In genomic region chr6:170480045-170480714, GRCh38 we compare ENCODE assay signal across 10 cellular contexts.
DNase-seq lines count a peak whose midpoint lies in the region; ATAC-seq, FAIRE-seq and TF ChIP-seq lines count a peak whose summit lies in the region.
"Had no signal": no experiment of that assay in that cellular context is flagged by ENCODE, and none has a peak within 500 bp of the region (broad histone marks: within the 10 kb centered on the region; RNA-seq: fewer than 3 reads in every experiment).

No MANE protein-coding gene starts in this region.

- peak; percentile 40; the same call in 1 of the 2 replicates for TF ChIP-seq RAD21 in Ishikawa (IDR thresholded peaks at IDR 0.05; ENCODE audit: low read depth)
- no peak for TF ChIP-seq RAD21 in HepG2 (CRISPR knock-in tag; IDR thresholded peaks at IDR 0.05)

- no peaks in the 10 kb centered on the region for H4K20me1 ChIP-seq in HepG2 (ENCODE audit: insufficient read depth, low read length)
- H4K20me1 ChIP-seq: BLaER1 had no signal

- H3K36me3 ChIP-seq in HepG2 (replicated peaks in 1 of 2; ENCODE audit: control insufficient read depth in 1 of 2, insufficient read depth in 2 of 2, low read length in 2 of 2) = no peaks in the 10 kb centered on the region
- no peaks in the 10 kb centered on the region for H3K36me3 ChIP-seq in MG63
- H3K36me3 ChIP-seq: BLaER1 had no signal

- no peaks in the 10 kb centered on the region for H3K79me2 ChIP-seq in HepG2 (ENCODE audit: insufficient read depth, low read length)

- peak; percentile 89 for ATAC-seq in HepG2
- ATAC-seq in GM18907 (IDR thresholded peaks at IDR 0.05; ENCODE audit: unreplicated experiment) = no peak

- H3K9me3 ChIP-seq in HepG2 (ENCODE audit: low read length) (no peaks in the 10 kb centered on the region), MG63 (peaks cover 2% of the 10 kb centered on the region; the same call in 1 of the 2 replicates)
- H3K9me3 ChIP-seq: BLaER1 had no signal

- TF ChIP-seq CTCF in AG04449 (IDR thresholded peaks at IDR 0.05; ENCODE audit: insufficient read depth, low read length, missing control alignments) (peak; percentile 24), HepG2 (CRISPR knock-in tag; IDR thresholded peaks at IDR 0.05) (peak; percentile 43)

- H3K4me3 ChIP-seq in AG04449 (ENCODE audit: low read depth, low read length) (no peak overlapping the region), HepG2 (replicated peaks in 1 of 3; ENCODE audit: insufficient read depth in 1 of 3, low read depth in 2 of 3, low read length in 3 of 3) (no peak overlapping the region), MG63 (no peak overlapping the region)
- H3K4me3 ChIP-seq: BLaER1 had no signal

- no peak overlapping the region for H3K4me2 ChIP-seq in HepG2 (ENCODE audit: low read depth, low read length)
- H3K4me2 ChIP-seq: BLaER1 had no signal

- CTCF ChIA-PET in AG04449 (lab: Yijun Ruan, JAX) = interaction anchor here (0.8 to 1.0 kb wide), 2 partner anchors 17 to 18 kb away, joined by 3 read pairs; no protein-coding TSS in a partner anchor
- CTCF ChIA-PET in HepG2 (lab: Yijun Ruan, JAX; ENCODE audit: low intra/inter-chr PET ratio, low total read pairs) = no interaction called here

- TF ChIP-seq EP300 in Ishikawa (IDR thresholded peaks at IDR 0.05; ENCODE audit: borderline replicate concordance) (no peak), HepG2 (IDR thresholded peaks at IDR 0.05; ENCODE audit: low read depth in 2 of 2, low read length in 2 of 2) (no peak), HepG2 (CRISPR knock-in tag; IDR thresholded peaks at IDR 0.05; ENCODE audit: borderline replicate concordance) (no peak)

- no peak overlapping the region for H2AFZ ChIP-seq in HepG2 (ENCODE audit: low read length)

- no peak overlapping the region for H3K9ac ChIP-seq in HepG2 (ENCODE audit: insufficient read depth, low read depth, low read length)
- H3K9ac ChIP-seq: BLaER1 had no signal

- H3K4me1 ChIP-seq in HepG2 (ENCODE audit: insufficient read depth, low read length) = no peaks in the 10 kb centered on the region
- H3K4me1 ChIP-seq: BLaER1 had no signal

- no peak for TF ChIP-seq POLR2A in HepG2 (IDR thresholded peaks at IDR 0.05; ENCODE audit: insufficient read depth in 1 of 2, low read depth in 2 of 2, low read length in 2 of 2)

- intact Hi-C loops in HepG2 (cut with micrococcal nuclease; ENCODE audit: unreplicated experiment) = no loop called here

- no TSS peak for BruUV-seq in HepG2 (replicated peaks; lab: Mats Ljungman, UMichigan)

- POLR2A ChIA-PET in AG04449 (lab: Yijun Ruan, JAX) = no interaction called here
- POLR2A ChIA-PET in HepG2 (lab: Yijun Ruan, JAX) = no interaction called here

- no peak for FAIRE-seq in HepG2 (lab: Jason Lieb, UNC)
- FAIRE-seq: GM12891 had no signal

- no peak overlapping the region for H3K27ac ChIP-seq in HepG2 (ENCODE audit: extremely low read length, insufficient read depth, low read length)
- H3K27ac ChIP-seq: BLaER1 had no signal

- no peak for DNase-seq in AG04449 (ENCODE audit: low read depth, low spot score)
- peak; percentile 24 for DNase-seq in cerebellum (ENCODE audit: low spot score)
- no peak for DNase-seq in HepG2 (ENCODE audit: low spot score)
- DNase-seq in MG63 = no peak
- DNase-seq in inferior parietal cortex (ENCODE audit: extremely low spot score) = no peak
- DNase-seq in stimulated activated CD4-positive, alpha-beta T cell treated with anti-CD3 and anti-CD28 coated beads, Interleukin-4, amount 100 ng/mL, for 4 hours = no peak

- in situ Hi-C loops in HepG2 (cut with HindIII; ENCODE audit: extremely low pct_ligation_motif_present, low pct_unique_long_range_greater_than_20kb) = no loop called here

- H3K27me3 ChIP-seq in HepG2 (ENCODE audit: control insufficient read depth in 1 of 2, insufficient read depth in 2 of 2, low read length in 2 of 2) = peaks cover 0 to 42% of the 10 kb centered on the region in 2 experiments; a peak in 3 of 5 replicates
- no peaks in the 10 kb centered on the region for H3K27me3 ChIP-seq in MG63
- H3K27me3 ChIP-seq: BLaER1 had no signal

- WGBS in HepG2 (ENCODE audit: low lambda C conversion rate) = 14% methylated on average over 5 of the region's 6 CpGs

TF ChIP-seq in Ishikawa, 13 proteins besides CTCF, POLR2A, EP300 and RAD21:
- no peak for TF ChIP-seq EGR1 (IDR thresholded peaks at IDR 0.05)
- TF ChIP-seq NFIC (IDR thresholded peaks at IDR 0.05) = peak; percentile 52; the same call in 1 of the 2 replicates
- no peak for TF ChIP-seq YY1 (IDR thresholded peaks at IDR 0.05; ENCODE audit: low read depth)
- no peak for TF ChIP-seq CEBPB (IDR thresholded peaks at IDR 0.05)
- TF ChIP-seq TEAD4 (IDR thresholded peaks at IDR 0.05) = peak; percentile 51; the same call in 1 of the 2 replicates
- TF ChIP-seq FOXM1 (IDR thresholded peaks at IDR 0.05; ENCODE audit: borderline replicate concordance, low read depth) = no peak
- TF ChIP-seq, protein P1, sequence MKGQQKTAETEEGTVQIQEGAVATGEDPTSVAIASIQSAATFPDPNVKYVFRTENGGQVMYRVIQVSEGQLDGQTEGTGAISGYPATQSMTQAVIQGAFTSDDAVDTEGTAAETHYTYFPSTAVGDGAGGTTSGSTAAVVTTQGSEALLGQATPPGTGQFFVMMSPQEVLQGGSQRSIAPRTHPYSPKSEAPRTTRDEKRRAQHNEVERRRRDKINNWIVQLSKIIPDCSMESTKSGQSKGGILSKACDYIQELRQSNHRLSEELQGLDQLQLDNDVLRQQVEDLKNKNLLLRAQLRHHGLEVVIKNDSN (IDR thresholded peaks at IDR 0.05) = no peak
TF ChIP-seq in Ishikawa: peak in this region for 2.

TF ChIP-seq in HepG2, 621 proteins besides CTCF, POLR2A, EP300 and RAD21:
- TF ChIP-seq STAG1 (CRISPR knock-in tag; IDR thresholded peaks at IDR 0.05) (0 out of 2 replicates have a peak, but pooled peaks have one; percentile 21), ZNF260 (CRISPR knock-in tag; IDR thresholded peaks at IDR 0.05; ENCODE audit: borderline replicate concordance, low read depth) (no peak), FOXC1 (CRISPR knock-in tag; IDR thresholded peaks at IDR 0.05; ENCODE audit: borderline replicate concordance) (no peak), ZNF331 (CRISPR knock-in tag; IDR thresholded peaks at IDR 0.05) (no peak), RFX5 (IDR thresholded peaks at IDR 0.05; ENCODE audit: low read depth, low read length) (no peak), TEAD3 (CRISPR knock-in tag; optimal IDR thresholded peaks at IDR 0.05; ENCODE audit: borderline replicate concordance) (peak; percentile 78), RARG (CRISPR knock-in tag; IDR thresholded peaks at IDR 0.05; ENCODE audit: low read depth) (no peak)
TF ChIP-seq in HepG2: peak in this region for 2.
